32 cellular contexts compared by ENCODE assay signal in the genomic region with DNA sequence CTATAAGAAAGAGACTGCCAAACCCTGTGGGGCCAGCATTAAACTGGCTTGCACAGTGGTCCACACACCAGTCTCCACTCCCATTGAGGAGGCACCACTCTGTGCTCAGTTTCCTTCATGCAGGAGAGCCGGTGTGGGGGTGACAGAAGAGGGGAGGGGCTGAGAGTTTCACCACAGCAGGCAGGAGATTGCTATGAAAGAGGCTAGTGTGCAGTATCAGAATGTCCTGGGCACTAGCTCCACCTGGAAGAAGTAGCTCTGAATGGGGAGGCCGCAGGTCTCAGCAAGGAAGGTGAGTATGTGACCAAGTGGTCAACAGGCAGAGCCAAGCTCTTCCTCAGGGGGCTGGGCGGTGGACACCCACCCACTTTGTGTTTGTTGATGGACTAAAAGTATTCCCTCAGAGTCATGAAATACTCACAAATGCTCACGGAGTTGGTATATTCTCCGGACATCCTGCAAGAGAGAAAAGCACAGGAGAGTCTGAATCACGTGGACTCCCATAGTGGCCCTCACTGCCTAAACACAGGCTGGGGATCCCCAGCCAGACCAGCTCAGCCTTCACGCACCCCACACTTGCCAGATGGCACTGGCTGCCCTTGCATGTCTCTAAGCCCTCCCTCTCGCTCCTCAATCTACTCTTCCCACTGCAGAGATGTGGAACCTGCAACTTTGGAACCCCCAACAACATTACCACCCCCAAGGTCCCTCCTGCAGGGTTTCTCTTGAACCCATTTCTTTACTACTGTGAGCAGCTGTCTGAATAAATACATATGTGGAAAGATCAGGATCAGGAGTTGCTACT. TPM values are rescaled to one million over a fixed set of nuclear protein-coding genes. Genes with fewer than 3 reads are reported as not detected.
DNase-seq lines count a peak whose midpoint lies in the region; ATAC-seq and TF ChIP-seq lines count a peak whose summit lies in the region.
"Had no signal": no experiment of that assay in that cellular context is flagged by ENCODE, and none has a peak within 500 bp of the region (broad histone marks: within the 10 kb centered on the region; RNA-seq: fewer than 3 reads in every experiment).

No MANE protein-coding gene starts in this region.

- intact Hi-C loops in activated CD4-positive, alpha-beta T cell treated with anti-CD3 and anti-CD28 coated beads, Interleukin-2, amount 10 ng/mL, durations not matched to agents 24 days and 14 days (cut with micrococcal nuclease) = no loop called here
- intact Hi-C loops in body of pancreas (cut with DNase I) = no loop called here

- no peak for ATAC-seq in activated naive CD8-positive, alpha-beta T cell treated with anti-CD3 and anti-CD28 coated beads, Interleukin-2, amount 10 ng/mL, durations not matched to agents 7 days and 5 days (ENCODE audit: low read depth)
- no peak for ATAC-seq in activated naive CD8-positive, alpha-beta T cell treated with anti-CD3 and anti-CD28 coated beads, Interleukin-2, amount 50 U/mL, for 24 hours
- no peak for ATAC-seq in body of pancreas
- ATAC-seq: gastroesophageal sphincter, Right ventricle myocardium inferior, SK-N-SH treated with all-trans-retinoic acid at 6 μM for 48 hours had no signal

- H3K27ac ChIP-seq in endodermal cell (ENCODE audit: low read depth, low read length) (no peak overlapping the region), body of pancreas (no peak overlapping the region)
- H3K27ac ChIP-seq: adrenal gland, gastroesophageal sphincter, GM23248, neural progenitor cell, parathyroid adenoma, PC-9, skin epidermis, suprapubic skin had no signal

- H3K4me1 ChIP-seq in endodermal cell (ENCODE audit: control insufficient read depth, insufficient read depth, low read length) (peaks cover 16% of the 10 kb centered on the region), body of pancreas (no peaks in the 10 kb centered on the region)
- H3K4me1 ChIP-seq: adrenal gland, gastroesophageal sphincter, neural progenitor cell, parathyroid adenoma, suprapubic skin had no signal

- no peak overlapping the region for H3K27ac Mint-ChIP-seq in activated CD4-positive, alpha-beta T cell treated with anti-CD3 and anti-CD28 coated beads, Interleukin-2, amount 10 ng/mL, durations not matched to agents 24 days and 14 days
- peak overlapping the region; percentile 9 for H3K27ac Mint-ChIP-seq in activated naive CD8-positive, alpha-beta T cell treated with anti-CD3 and anti-CD28 coated beads, Interleukin-2, amount 10 ng/mL, durations not matched to agents 7 days and 5 days
- H3K27ac Mint-ChIP-seq in activated naive CD8-positive, alpha-beta T cell treated with anti-CD3 and anti-CD28 coated beads, Interleukin-2, amount 50 U/mL, for 24 hours = no peak overlapping the region
- no peak overlapping the region for H3K27ac Mint-ChIP-seq in endodermal cell
- no peak overlapping the region for H3K27ac Mint-ChIP-seq in type B pancreatic cell
- H3K27ac Mint-ChIP-seq: CD14-positive monocyte, neural progenitor cell had no signal

- H3K27me3 Mint-ChIP-seq in activated CD4-positive, alpha-beta T cell treated with anti-CD3 and anti-CD28 coated beads, Interleukin-2, amount 10 ng/mL, durations not matched to agents 24 days and 14 days = no peaks in the 10 kb centered on the region
- peaks cover 4% of the 10 kb centered on the region for H3K27me3 Mint-ChIP-seq in activated naive CD8-positive, alpha-beta T cell treated with anti-CD3 and anti-CD28 coated beads, Interleukin-2, amount 10 ng/mL, durations not matched to agents 7 days and 5 days
- no peaks in the 10 kb centered on the region for H3K27me3 Mint-ChIP-seq in activated naive CD8-positive, alpha-beta T cell treated with anti-CD3 and anti-CD28 coated beads, Interleukin-2, amount 50 U/mL, for 24 hours
- H3K27me3 Mint-ChIP-seq in endodermal cell (ENCODE audit: insufficient read depth) (peaks cover 88% of the 10 kb centered on the region), type B pancreatic cell (peaks cover 49% of the 10 kb centered on the region)

- POLR2A ChIA-PET in activated naive CD8-positive, alpha-beta T cell treated with anti-CD3 and anti-CD28 coated beads, Interleukin-2, amount 10 ng/mL, durations not matched to agents 7 days and 5 days (lab: Charles Lee) = interaction anchor here (1.4 kb wide), 1 partner anchor 228 kb away, joined by 3 read pairs; no protein-coding TSS in a partner anchor

- H3K9me3 ChIP-seq in endodermal cell (ENCODE audit: control insufficient read depth, low read length) (no peaks in the 10 kb centered on the region), body of pancreas (no peaks in the 10 kb centered on the region)
- H3K9me3 ChIP-seq: adrenal gland, gastroesophageal sphincter, suprapubic skin had no signal

- no peak overlapping the region for H3K9ac ChIP-seq in endodermal cell (ENCODE audit: extremely low read depth, low read length, poor library complexity, severe bottlenecking)
- H3K9ac ChIP-seq: GM23248, neural progenitor cell, parathyroid adenoma had no signal

- TF ChIP-seq POLR2A in body of pancreas (IDR thresholded peaks at IDR 0.05) = no peak

- H3K36me3 ChIP-seq in endodermal cell (ENCODE audit: control insufficient read depth, insufficient read depth, low read length) (no peaks in the 10 kb centered on the region), body of pancreas (replicated peaks in 1 of 2; ENCODE audit: insufficient read depth in 1 of 2, low read depth in 2 of 2) (no peaks in the 10 kb centered on the region)
- H3K36me3 ChIP-seq: adrenal gland, gastroesophageal sphincter, neural progenitor cell, suprapubic skin had no signal

- WGBS in endodermal cell (ENCODE audit: insufficient coverage in 1 of 2, insufficient read length in 1 of 2), 2 experiments = 89 to 93% methylated on average over 6 to 8 of the region's 8 CpGs
- 53 to 71% methylated on average over 8 of the region's 8 CpGs for WGBS in body of pancreas, 2 donors

- H3K4me1 Mint-ChIP-seq in activated CD4-positive, alpha-beta T cell treated with anti-CD3 and anti-CD28 coated beads, Interleukin-2, amount 10 ng/mL, durations not matched to agents 24 days and 14 days = peaks cover 60% of the 10 kb centered on the region
- peaks cover 33% of the 10 kb centered on the region for H3K4me1 Mint-ChIP-seq in activated naive CD8-positive, alpha-beta T cell treated with anti-CD3 and anti-CD28 coated beads, Interleukin-2, amount 10 ng/mL, durations not matched to agents 7 days and 5 days
- peaks cover 90% of the 10 kb centered on the region for H3K4me1 Mint-ChIP-seq in activated naive CD8-positive, alpha-beta T cell treated with anti-CD3 and anti-CD28 coated beads, Interleukin-2, amount 50 U/mL, for 24 hours
- H3K4me1 Mint-ChIP-seq in endodermal cell (peaks cover 10% of the 10 kb centered on the region), type B pancreatic cell (ENCODE audit: unreplicated experiment) (no peaks in the 10 kb centered on the region)
- H3K4me1 Mint-ChIP-seq: CD14-positive monocyte, neural progenitor cell had no signal

- no peaks in the 10 kb centered on the region for H3K9me3 Mint-ChIP-seq in activated CD4-positive, alpha-beta T cell treated with anti-CD3 and anti-CD28 coated beads, Interleukin-2, amount 10 ng/mL, durations not matched to agents 24 days and 14 days
- H3K9me3 Mint-ChIP-seq in activated naive CD8-positive, alpha-beta T cell treated with anti-CD3 and anti-CD28 coated beads, Interleukin-2, amount 10 ng/mL, durations not matched to agents 7 days and 5 days = no peaks in the 10 kb centered on the region
- no peaks in the 10 kb centered on the region for H3K9me3 Mint-ChIP-seq in activated naive CD8-positive, alpha-beta T cell treated with anti-CD3 and anti-CD28 coated beads, Interleukin-2, amount 50 U/mL, for 24 hours
- no peaks in the 10 kb centered on the region for H3K9me3 Mint-ChIP-seq in endodermal cell
- no peaks in the 10 kb centered on the region for H3K9me3 Mint-ChIP-seq in type B pancreatic cell
- H3K9me3 Mint-ChIP-seq: neural progenitor cell; T-helper 2 cell treated with Interferon-gamma antibody and Interleukin-4, amounts not matched to agents 5 μg/mL and 100 μg/mL, for 36 hours had no signal

- TF ChIP-seq CTCF in endodermal cell (conservative IDR thresholded peaks at IDR 0.05) = no peak
- no peak for TF ChIP-seq CTCF in type B pancreatic cell (conservative IDR thresholded peaks at IDR 0.05)
- no peak for TF ChIP-seq CTCF in body of pancreas (IDR thresholded peaks at IDR 0.05)

- peaks cover 53% of the 10 kb centered on the region for H3K27me3 ChIP-seq in endodermal cell (ENCODE audit: control insufficient read depth, insufficient read depth, low read length, poor library complexity, severe bottlenecking)
- H3K27me3 ChIP-seq in body of pancreas = peaks cover 0 to 7% of the 10 kb centered on the region in 2 donors

- H3K4me3 ChIP-seq in endodermal cell (ENCODE audit: low read length) (no peak overlapping the region), body of pancreas (no peak overlapping the region)
- H3K4me3 ChIP-seq: adrenal gland, gastroesophageal sphincter, GM23248, neural progenitor cell, PC-9, skin epidermis, suprapubic skin had no signal

- H3K4me3 Mint-ChIP-seq in activated CD4-positive, alpha-beta T cell treated with anti-CD3 and anti-CD28 coated beads, Interleukin-2, amount 10 ng/mL, durations not matched to agents 24 days and 14 days = no peak overlapping the region
- H3K4me3 Mint-ChIP-seq in activated naive CD8-positive, alpha-beta T cell treated with anti-CD3 and anti-CD28 coated beads, Interleukin-2, amount 10 ng/mL, durations not matched to agents 7 days and 5 days = no peak overlapping the region
- H3K4me3 Mint-ChIP-seq in activated naive CD8-positive, alpha-beta T cell treated with anti-CD3 and anti-CD28 coated beads, Interleukin-2, amount 50 U/mL, for 24 hours = no peak overlapping the region
- H3K4me3 Mint-ChIP-seq in endodermal cell = no peak overlapping the region
- no peak overlapping the region for H3K4me3 Mint-ChIP-seq in type B pancreatic cell
- H3K4me3 Mint-ChIP-seq: CD14-positive monocyte; neural progenitor cell; T-helper 2 cell treated with Interferon-gamma antibody and Interleukin-4, amounts not matched to agents 5 μg/mL and 100 μg/mL, for 36 hours had no signal

- peak; percentile 6 for DNase-seq in activated CD4-positive, alpha-beta T cell treated with anti-CD3 and anti-CD28 coated beads for 1 hour
- DNase-seq in activated CD4-positive, alpha-beta T cell treated with anti-CD3 and anti-CD28 coated beads, Interleukin-2, amount 10 ng/mL, durations not matched to agents 24 days and 14 days = no peak
- DNase-seq in activated naive CD8-positive, alpha-beta T cell treated with anti-CD3 and anti-CD28 coated beads, Interleukin-2, amount 10 ng/mL, durations not matched to agents 7 days and 5 days = peak; percentile 17
- no peak for DNase-seq in activated naive CD8-positive, alpha-beta T cell treated with anti-CD3 and anti-CD28 coated beads, Interleukin-2, amount 50 U/mL, for 24 hours
- DNase-seq in endodermal cell = peak; percentile 44
- DNase-seq in type B pancreatic cell (ENCODE audit: extremely low spot score, unreplicated experiment) = peak; percentile 34
- DNase-seq in body of pancreas = no peak
- no peak for DNase-seq in GM19240 (ENCODE audit: insufficient read length, low spot score)
- DNase-seq: 8988T; activated CD4-positive, CD25-positive, alpha-beta regulatory T cell treated with anti-CD3 and anti-CD28 coated beads, Interleukin-2, amount 50 U/mL, for 72 hours; GM23248; Karpas-422; mammary epithelial cell; NCI-H1417; NCI-H2029 treated with DMSO at 0.1 percent for 48 hours; NCI-H526 treated with DMSO at 0.1 percent for 48 hours; PC-9; retina had no signal

- peaks cover 2% of the 10 kb centered on the region for H3K36me3 Mint-ChIP-seq in activated CD4-positive, alpha-beta T cell treated with anti-CD3 and anti-CD28 coated beads, Interleukin-2, amount 10 ng/mL, durations not matched to agents 24 days and 14 days (ENCODE audit: low read depth)
- peaks cover 2% of the 10 kb centered on the region for H3K36me3 Mint-ChIP-seq in activated naive CD8-positive, alpha-beta T cell treated with anti-CD3 and anti-CD28 coated beads, Interleukin-2, amount 10 ng/mL, durations not matched to agents 7 days and 5 days
- no peaks in the 10 kb centered on the region for H3K36me3 Mint-ChIP-seq in activated naive CD8-positive, alpha-beta T cell treated with anti-CD3 and anti-CD28 coated beads, Interleukin-2, amount 50 U/mL, for 24 hours (ENCODE audit: low read depth)
- H3K36me3 Mint-ChIP-seq in endodermal cell (ENCODE audit: low read depth) (no peaks in the 10 kb centered on the region), type B pancreatic cell (no peaks in the 10 kb centered on the region)
- H3K36me3 Mint-ChIP-seq: CD14-positive monocyte, neural progenitor cell had no signal

RNA-seq across cellular contexts. Expression of a gene that starts 7.8 kb away (rescaled TPM):
- total RNA-seq in activated CD4-positive, alpha-beta T cell treated with anti-CD3 and anti-CD28 coated beads, Interleukin-2, amount 10 ng/mL, durations not matched to agents 24 days and 14 days = 0.09 TPM in 1 of 2 replicates, not detected in the other
- under 1 TPM; 0.65 to 0.67 TPM for total RNA-seq in activated naive CD8-positive, alpha-beta T cell treated with anti-CD3 and anti-CD28 coated beads, Interleukin-2, amount 10 ng/mL, durations not matched to agents 7 days and 5 days
- not detected for total RNA-seq in endodermal cell
- polyA plus RNA-seq in endodermal cell (2013, experiment 1 of 2) = not detected
- not detected for polyA plus RNA-seq in endodermal cell (2013, experiment 2 of 2)
- total RNA-seq in type B pancreatic cell (ENCODE audit: low replicate concordance) = 0.48 and 2.9 TPM in 2 replicates
- not detected for total RNA-seq in body of pancreas
- total RNA-seq: chondrocyte, endothelial cell of umbilical vein, fibroblast of lung, gastroesophageal sphincter, GM23248, mammary epithelial cell, mucosa of gallbladder, PC-9, Right ventricle myocardium inferior had no signal
- polyA plus RNA-seq: CD14-positive monocyte, endothelial cell of umbilical vein, fibroblast of lung, GM23248, mammary epithelial cell had no signal

RNA-seq across cellular contexts. Expression of a gene that starts 9.3 kb away (rescaled TPM):
- 0.09 TPM in 1 of 2 replicates, not detected in the other for total RNA-seq in activated CD4-positive, alpha-beta T cell treated with anti-CD3 and anti-CD28 coated beads, Interleukin-2, amount 10 ng/mL, durations not matched to agents 24 days and 14 days
- under 1 TPM; 0.42 to 0.60 TPM for total RNA-seq in activated naive CD8-positive, alpha-beta T cell treated with anti-CD3 and anti-CD28 coated beads, Interleukin-2, amount 10 ng/mL, durations not matched to agents 7 days and 5 days
- total RNA-seq in endodermal cell = not detected
- polyA plus RNA-seq in endodermal cell (2013, experiment 1 of 2) = not detected
- polyA plus RNA-seq in endodermal cell (2013, experiment 2 of 2) = not detected
- total RNA-seq in type B pancreatic cell (ENCODE audit: low replicate concordance) = 0.12 TPM in 1 of 2 replicates, not detected in the other
- 1 to 10 TPM in 1 of 2 donors, not detected in 1; 1.3 TPM for total RNA-seq in body of pancreas
- total RNA-seq: chondrocyte, endothelial cell of umbilical vein, fibroblast of lung, gastroesophageal sphincter, GM23248, mammary epithelial cell, mucosa of gallbladder, PC-9, Right ventricle myocardium inferior had no signal
- polyA plus RNA-seq: CD14-positive monocyte, endothelial cell of umbilical vein, fibroblast of lung, GM23248, mammary epithelial cell had no signal

RNA-seq across cellular contexts. Expression of a gene that starts 35.4 kb away (rescaled TPM):
- not detected in 2 replicates for total RNA-seq in activated CD4-positive, alpha-beta T cell treated with anti-CD3 and anti-CD28 coated beads, Interleukin-2, amount 10 ng/mL, durations not matched to agents 24 days and 14 days
- total RNA-seq in activated naive CD8-positive, alpha-beta T cell treated with anti-CD3 and anti-CD28 coated beads, Interleukin-2, amount 10 ng/mL, durations not matched to agents 7 days and 5 days = not detected
- total RNA-seq in endodermal cell (not detected), type B pancreatic cell (ENCODE audit: low replicate concordance) (0.10 TPM in 1 of 2 replicates, not detected in the other), body of pancreas (not detected)
- polyA plus RNA-seq in endodermal cell (2013, experiment 1 of 2) = not detected
- polyA plus RNA-seq in endodermal cell (2013, experiment 2 of 2) = not detected
- total RNA-seq: adrenal gland, chondrocyte, endothelial cell of umbilical vein, fibroblast of lung, gastroesophageal sphincter, GM23248, mammary epithelial cell, mucosa of gallbladder, PC-9, Right ventricle myocardium inferior had no signal
- polyA plus RNA-seq: adrenal gland, CD14-positive monocyte, endothelial cell of umbilical vein, fibroblast of lung, GM23248 had no signal

RNA-seq across cellular contexts. Expression of a gene that starts 43.0 kb away (rescaled TPM):
- total RNA-seq in activated CD4-positive, alpha-beta T cell treated with anti-CD3 and anti-CD28 coated beads, Interleukin-2, amount 10 ng/mL, durations not matched to agents 24 days and 14 days = not detected in 2 replicates
- not detected for total RNA-seq in activated naive CD8-positive, alpha-beta T cell treated with anti-CD3 and anti-CD28 coated beads, Interleukin-2, amount 10 ng/mL, durations not matched to agents 7 days and 5 days
- not detected for total RNA-seq in endodermal cell
- not detected for polyA plus RNA-seq in endodermal cell (2013, experiment 1 of 2)
- polyA plus RNA-seq in endodermal cell (2013, experiment 2 of 2) = not detected
- not detected in 2 replicates for total RNA-seq in type B pancreatic cell (ENCODE audit: low replicate concordance)
- total RNA-seq in body of pancreas = not detected
- total RNA-seq: adrenal gland, chondrocyte, endothelial cell of umbilical vein, fibroblast of lung, gastroesophageal sphincter, GM23248, mammary epithelial cell, mucosa of gallbladder, PC-9, Right ventricle myocardium inferior had no signal
- polyA plus RNA-seq: CD14-positive monocyte, endothelial cell of umbilical vein, fibroblast of lung, GM23248, mammary epithelial cell had no signal

RNA-seq across cellular contexts. Expression of a gene that starts 56.1 kb away (rescaled TPM):
- not detected in 2 replicates for total RNA-seq in activated CD4-positive, alpha-beta T cell treated with anti-CD3 and anti-CD28 coated beads, Interleukin-2, amount 10 ng/mL, durations not matched to agents 24 days and 14 days
- not detected for total RNA-seq in activated naive CD8-positive, alpha-beta T cell treated with anti-CD3 and anti-CD28 coated beads, Interleukin-2, amount 10 ng/mL, durations not matched to agents 7 days and 5 days
- total RNA-seq in endodermal cell (not detected), type B pancreatic cell (ENCODE audit: low replicate concordance) (0.50 TPM in 1 of 2 replicates, not detected in the other), body of pancreas (not detected)
- polyA plus RNA-seq in endodermal cell (2013, experiment 1 of 2) = not detected
- polyA plus RNA-seq in endodermal cell (2013, experiment 2 of 2) = not detected
- total RNA-seq: adrenal gland, chondrocyte, endothelial cell of umbilical vein, fibroblast of lung, gastroesophageal sphincter, GM23248, mammary epithelial cell, mucosa of gallbladder, PC-9, Right ventricle myocardium inferior had no signal
- polyA plus RNA-seq: adrenal gland, CD14-positive monocyte, endothelial cell of umbilical vein, fibroblast of lung, GM23248, mammary epithelial cell had no signal

Comparison
In these comparisons a context has a peak if more than half of its experiments do, and no peak if none do; other contexts are left out.
1. DNase-seq: peak in activated CD4-positive, alpha-beta T cell treated with anti-CD3 and anti-CD28 coated beads for 1 hour (single experiment), activated naive CD8-positive, alpha-beta T cell treated with anti-CD3 and anti-CD28 coated beads, Interleukin-2, amount 10 ng/mL, durations not matched to agents 7 days and 5 days (single experiment), endodermal cell (single experiment) and type B pancreatic cell (single experiment); none in activated CD4-positive, alpha-beta T cell treated with anti-CD3 and anti-CD28 coated beads, Interleukin-2, amount 10 ng/mL, durations not matched to agents 24 days and 14 days (single experiment), activated naive CD8-positive, alpha-beta T cell treated with anti-CD3 and anti-CD28 coated beads, Interleukin-2, amount 50 U/mL, for 24 hours (single experiment), body of pancreas (0 of 4) and GM19240 (single experiment).